16 cellular contexts compared by ENCODE assay signal in genomic region chr15:89822030-89822429, GRCh38. TPM values are rescaled to one million over a fixed set of nuclear protein-coding genes. Genes with fewer than 3 reads are reported as not detected.
DNase-seq lines count a peak whose midpoint lies in the region; TF ChIP-seq lines count a peak whose summit lies in the region.
"Had no signal": no experiment of that assay in that cellular context is flagged by ENCODE, and none has a peak within 500 bp of the region (broad histone marks: within the 10 kb centered on the region; RNA-seq: fewer than 3 reads in every experiment).

No MANE protein-coding gene starts in this region.

- no peaks in the 10 kb centered on the region for H3K9me3 Mint-ChIP-seq in dendritic cell treated with granulocyte-macrophage colony-stimulating factor and Interleukin-4, amounts not matched to agents 40 ng/mL and 50 ng/mL, for 4 days
- H3K9me3 Mint-ChIP-seq: activated CD4-positive, alpha-beta memory T cell treated with anti-CD3 and anti-CD28 coated beads, Interleukin-2, amount 10 ng/mL, durations not matched to agents 7 days and 5 days; activated T-helper 17 cell treated with anti-CD3 and anti-CD28 coated beads, Interleukin-2, amount 50 U/mL, for 72 hours had no signal

- no peaks in the 10 kb centered on the region for H3K9me3 ChIP-seq in MG63
- H3K9me3 ChIP-seq: ascending aorta, thyroid gland had no signal

- DNase-seq in EH (ENCODE audit: low read depth) (peak; percentile 30), MG63 (peak; percentile 55), dorsolateral prefrontal cortex (no peak)
- DNase-seq in central memory CD4-positive, alpha-beta T cell: no peak
- no peak for DNase-seq in stimulated activated CD4-positive, alpha-beta T cell treated with anti-CD3 and anti-CD28 coated beads, Interleukin-1b, Interleukin-23, amount 100 ng/mL, for 48 hours
- DNase-seq: activated CD4-positive, alpha-beta memory T cell treated with anti-CD3 and anti-CD28 coated beads, Interleukin-2, amount 10 ng/mL, durations not matched to agents 7 days and 5 days; KG1; left cardiac atrium; NCI-H2029 treated with DMSO at 0.1 percent for 48 hours; NCI-H774; thyroid gland had no signal

- intact Hi-C loops in dendritic cell treated with granulocyte-macrophage colony-stimulating factor and Interleukin-4, amounts not matched to agents 40 ng/mL and 50 ng/mL, for 4 days (cut with micrococcal nuclease): no loop called here
- intact Hi-C loops in dorsolateral prefrontal cortex (cut with DNase I): no loop called here

- peaks cover 68% of the 10 kb centered on the region for H3K4me1 Mint-ChIP-seq in dendritic cell treated with granulocyte-macrophage colony-stimulating factor and Interleukin-4, amounts not matched to agents 40 ng/mL and 50 ng/mL, for 4 days (ENCODE audit: low read depth)
- H3K4me1 Mint-ChIP-seq: activated T-helper 17 cell treated with anti-CD3 and anti-CD28 coated beads, Interleukin-2, amount 50 U/mL, for 72 hours had no signal

- H3K36me3 Mint-ChIP-seq in dendritic cell treated with granulocyte-macrophage colony-stimulating factor and Interleukin-4, amounts not matched to agents 40 ng/mL and 50 ng/mL, for 4 days (ENCODE audit: low read depth): no peaks in the 10 kb centered on the region

- H3K36me3 ChIP-seq in MG63: no peaks in the 10 kb centered on the region
- H3K36me3 ChIP-seq: ascending aorta, thyroid gland had no signal

- H3K27me3 ChIP-seq in MG63 (no peaks in the 10 kb centered on the region), dorsolateral prefrontal cortex (peaks cover 0 to 4% (median 0%) of the 10 kb centered on the region in 45 donors)
- H3K27me3 ChIP-seq: ascending aorta, thyroid gland had no signal

- no peak for TF ChIP-seq CTCF in dorsolateral prefrontal cortex (IDR thresholded peaks at IDR 0.05 in 54 of 56, conservative IDR thresholded peaks at IDR 0.05 in 2 of 56; ENCODE audit: low read depth in 1 of 56, partially characterized antibody in 56 of 56)

- H3K27ac ChIP-seq in skin epidermis (peak overlapping the region in 15 of 21 experiments; percentile 45 to 87 (median 70)), dorsolateral prefrontal cortex (no peak overlapping the region)
- H3K27ac ChIP-seq: ascending aorta, thyroid gland had no signal

- peak overlapping the region; percentile 75 for H3K4me3 Mint-ChIP-seq in dendritic cell treated with granulocyte-macrophage colony-stimulating factor and Interleukin-4, amounts not matched to agents 40 ng/mL and 50 ng/mL, for 4 days
- H3K4me3 Mint-ChIP-seq: activated CD4-positive, alpha-beta memory T cell treated with anti-CD3 and anti-CD28 coated beads, Interleukin-2, amount 10 ng/mL, durations not matched to agents 7 days and 5 days; activated T-helper 17 cell treated with anti-CD3 and anti-CD28 coated beads, Interleukin-2, amount 50 U/mL, for 72 hours had no signal

- peak overlapping the region; percentile 94 for H3K27ac Mint-ChIP-seq in dendritic cell treated with granulocyte-macrophage colony-stimulating factor and Interleukin-4, amounts not matched to agents 40 ng/mL and 50 ng/mL, for 4 days
- H3K27ac Mint-ChIP-seq: activated CD4-positive, alpha-beta memory T cell treated with anti-CD3 and anti-CD28 coated beads, Interleukin-2, amount 10 ng/mL, durations not matched to agents 7 days and 5 days; activated T-helper 17 cell treated with anti-CD3 and anti-CD28 coated beads, Interleukin-2, amount 50 U/mL, for 72 hours had no signal

- no peaks in the 10 kb centered on the region for H3K27me3 Mint-ChIP-seq in dendritic cell treated with granulocyte-macrophage colony-stimulating factor and Interleukin-4, amounts not matched to agents 40 ng/mL and 50 ng/mL, for 4 days

- no peak overlapping the region for H3K4me3 ChIP-seq in MG63
- no peak overlapping the region for H3K4me3 ChIP-seq in skin epidermis
- no peak overlapping the region for H3K4me3 ChIP-seq in dorsolateral prefrontal cortex
- H3K4me3 ChIP-seq: ascending aorta, thyroid gland had no signal

RNA-seq across cellular contexts. Expression of gene ANPEP, which starts 7.4 kb away (rescaled TPM):
- total RNA-seq in MG63 (2014; rRNA removed; shearing (Covaris generic); ENCODE audit: low replicate concordance): 24.9 and 43.8 TPM in 2 replicates
- 10 to 100 TPM in 1 of 120 experiments, 1 to 10 TPM in 117, under 1 TPM in 2; 0.43 to 11.2 (median 3.5) TPM for total RNA-seq in dorsolateral prefrontal cortex

RNA-seq across cellular contexts. Expression of gene MESP2, which starts 45.9 kb away (rescaled TPM):
- total RNA-seq in MG63 (2014; rRNA removed; shearing (Covaris generic); ENCODE audit: low replicate concordance): 1.8 TPM in 1 of 2 replicates, not detected in the other
- 1 to 10 TPM in 41 of 120 experiments, under 1 TPM in 62, not detected in 17; 0.29 to 2.1 (median 0.92) TPM for total RNA-seq in dorsolateral prefrontal cortex
- total RNA-seq: activated CD4-positive, alpha-beta memory T cell treated with anti-CD3 and anti-CD28 coated beads, Interleukin-2, amount 10 ng/mL, durations not matched to agents 7 days and 5 days; ascending aorta; dermis blood vessel endothelial cell had no signal

Comparison
In these comparisons a context has a peak if more than half of its experiments do, and no peak if none do; other contexts are left out.
1. DNase-seq: peak in EH (single experiment) and MG63 (single experiment); none in central memory CD4-positive, alpha-beta T cell (single experiment), stimulated activated CD4-positive, alpha-beta T cell treated with anti-CD3 and anti-CD28 coated beads, Interleukin-1b, Interleukin-23, amount 100 ng/mL, for 48 hours (single experiment) and dorsolateral prefrontal cortex (0 of 10).
2. H3K27ac ChIP-seq: peak in skin epidermis (15 of 21); none in dorsolateral prefrontal cortex (0 of 59).